Comparison of ENCODE assay signal across 10 cellular contexts in the genomic region with DNA sequence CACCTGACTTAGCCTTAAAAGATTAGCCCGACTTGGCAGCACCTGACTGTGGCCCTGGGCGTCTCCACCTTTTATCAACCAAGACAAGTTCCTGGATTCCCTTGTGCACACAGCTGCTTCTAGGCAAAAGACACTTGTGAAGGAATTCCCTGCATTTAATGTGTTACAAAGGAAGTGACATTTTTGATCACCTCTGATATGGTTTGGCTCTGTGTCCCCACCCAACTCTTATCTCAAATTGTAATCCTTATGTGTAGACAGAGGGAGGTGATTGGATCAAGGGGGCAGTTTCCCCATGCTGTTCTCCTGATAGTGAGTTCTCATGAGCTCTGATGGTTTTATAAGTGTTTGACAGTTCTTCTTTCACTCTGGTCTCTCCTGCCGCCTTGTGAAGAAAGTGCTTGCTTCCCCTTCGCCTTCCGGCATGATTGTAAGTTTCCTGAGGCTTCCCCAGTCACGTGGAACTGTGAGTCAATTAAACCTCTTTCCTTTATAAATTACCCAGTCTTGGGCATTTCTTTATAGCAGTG. TPM values are rescaled to one million over a fixed set of nuclear protein-coding genes. Genes with fewer than 3 reads are reported as not detected.
DNase-seq lines count a peak whose midpoint lies in the region; ATAC-seq and TF ChIP-seq lines count a peak whose summit lies in the region.
"Had no signal": no experiment of that assay in that cellular context is flagged by ENCODE, and none has a peak within 500 bp of the region (broad histone marks: within the 10 kb centered on the region; RNA-seq: fewer than 3 reads in every experiment).

No MANE protein-coding gene starts in this region.

- H3K9me3 Mint-ChIP-seq in MCF 10A (ENCODE audit: unreplicated experiment), result peaks cover 7% of the 10 kb centered on the region

- no peak overlapping the region for H3K4me3 Mint-ChIP-seq in MCF 10A (ENCODE audit: unreplicated experiment)

- no peak overlapping the region for H3K9ac ChIP-seq in mammary epithelial cell (ENCODE audit: insufficient read depth, low read length)

- dilution Hi-C loops in mammary epithelial cell (cut with HindIII; ENCODE audit: low sequenced_read_pairs), result no loop called here

- no peak for DNase-seq in MCF 10A (ENCODE audit: unreplicated experiment)
- DNase-seq in mammary epithelial cell, result no peak
- DNase-seq in RPMI7951 (ENCODE audit: low read depth), result peak; percentile 43
- DNase-seq in esophagus squamous epithelium (lab: John Stamatoyannopoulos, UW), result no peak
- no peak for DNase-seq in suprapubic skin (ENCODE audit: low spot score in 2 of 2)
- DNase-seq in NCI-H774 (lab: John Stamatoyannopoulos, UW), result no peak
- DNase-seq in EL, result no peak
- DNase-seq: BE2C had no signal

- H3K27ac ChIP-seq in mammary epithelial cell (ENCODE audit: insufficient read depth, low read depth, low read length) (no peak overlapping the region), esophagus squamous epithelium (peak overlapping the region; percentile 28 to 77 (median 66)), suprapubic skin (peak overlapping the region; percentile 23)
- H3K27ac ChIP-seq: RWPE1 had no signal

- TF ChIP-seq POLR2A in esophagus squamous epithelium (IDR thresholded peaks at IDR 0.05) (no peak), suprapubic skin (IDR thresholded peaks at IDR 0.05) (no peak)

- in situ Hi-C loops in mammary epithelial cell (cut with MboI; ENCODE audit: low sequenced_read_pairs in 2 of 2), result loop anchor here in 1 of 2 donors (5.0 kb wide), 1 partner anchor 118 kb away; no protein-coding TSS in a partner anchor

- H3K4me3 ChIP-seq in mammary epithelial cell (replicated peaks in 1 of 3; ENCODE audit: insufficient read depth in 1 of 3, low read depth in 2 of 3, low read length in 3 of 3), result no peak overlapping the region
- no peak overlapping the region for H3K4me3 ChIP-seq in esophagus squamous epithelium
- H3K4me3 ChIP-seq in suprapubic skin, result no peak overlapping the region

- no peaks in the 10 kb centered on the region for H3K27me3 Mint-ChIP-seq in MCF 10A (ENCODE audit: insufficient read depth, unreplicated experiment)

- no peak overlapping the region for H2AFZ ChIP-seq in mammary epithelial cell (ENCODE audit: low read depth, low read length)

- peaks cover 57% of the 10 kb centered on the region for H3K4me1 Mint-ChIP-seq in MCF 10A (ENCODE audit: insufficient read depth, unreplicated experiment)

- BruUV-seq in MCF 10A (replicated peaks; lab: Mats Ljungman, UMichigan) (no TSS peak), mammary epithelial cell (replicated peaks; lab: Mats Ljungman, UMichigan) (no TSS peak)

- POLR2A ChIA-PET in MCF 10A (lab: Yijun Ruan, JAX), result interaction anchor here (0.8 to 7.1 kb wide), 13 partner anchors 7 to 439 kb away, joined by 3 to 118 read pairs (median 4); no protein-coding TSS in a partner anchor

- H3K9me3 ChIP-seq in mammary epithelial cell (replicated peaks; ENCODE audit: insufficient read depth, low read length) (peaks cover 3% of the 10 kb centered on the region), esophagus squamous epithelium (no peaks in the 10 kb centered on the region), suprapubic skin (no peaks in the 10 kb centered on the region)
- H3K9me3 ChIP-seq: BE2C had no signal

- no peaks in the 10 kb centered on the region for H4K20me1 ChIP-seq in mammary epithelial cell (ENCODE audit: insufficient read depth, low read length)

- CTCF ChIA-PET in MCF 10A (lab: Yijun Ruan, JAX), result interaction anchor here (0.7 to 1.5 kb wide), 3 partner anchors 88 to 1173 kb away, joined by 3 to 6 read pairs (median 5); no protein-coding TSS in a partner anchor
- CTCF ChIA-PET in mammary epithelial cell (lab: Charles Lee; ENCODE audit: low non-redundant PET), result no interaction called here

- 78% methylated on average over 6 of the region's 6 CpGs for WGBS in mammary epithelial cell (ENCODE audit: low coverage, missing lambda C conversion rate)
- 53 to 54% methylated on average over 6 of the region's 6 CpGs for WGBS in esophagus squamous epithelium, 2 donors
- WGBS in suprapubic skin, result 48% methylated on average over 6 of the region's 6 CpGs

- no peak for ATAC-seq in HG02884 (IDR thresholded peaks at IDR 0.05; ENCODE audit: unreplicated experiment)

- peaks cover 24% of the 10 kb centered on the region for H3K36me3 Mint-ChIP-seq in MCF 10A (ENCODE audit: insufficient read depth, unreplicated experiment)

- no peak for TF ChIP-seq EP300 in suprapubic skin (IDR thresholded peaks at IDR 0.05)

- peaks cover 16% of the 10 kb centered on the region for H3K79me2 ChIP-seq in mammary epithelial cell (ENCODE audit: insufficient read depth, low read length)

- intact Hi-C loops in MCF 10A (cut with micrococcal nuclease) (loop anchor here (5.0 kb wide), 1 partner anchor 42 kb away; no protein-coding TSS in a partner anchor), mammary epithelial cell (cut with micrococcal nuclease) (loop anchor here (5.0 kb wide), 2 partner anchors 103 to 173 kb away; no protein-coding TSS in a partner anchor), esophagus squamous epithelium (cut with DNase I) (loop anchor here (10.0 kb wide), 1 partner anchor 101 kb away; no protein-coding TSS in a partner anchor)

- TF ChIP-seq CTCF in MCF 10A (IDR thresholded peaks at IDR 0.05; ENCODE audit: unreplicated experiment) (no peak), mammary epithelial cell (conservative IDR thresholded peaks at IDR 0.05 in 1 of 2, IDR thresholded peaks at IDR 0.05 in 1 of 2; ENCODE audit: extremely low read depth in 1 of 2, insufficient read depth in 1 of 2, low read depth in 1 of 2, low read length in 2 of 2) (no peak), esophagus squamous epithelium (IDR thresholded peaks at IDR 0.05) (peak in 2 of 6 experiments; percentile 11 to 30), suprapubic skin (IDR thresholded peaks at IDR 0.05) (no peak)

- peak overlapping the region; percentile 93 for H3K27ac Mint-ChIP-seq in MCF 10A (ENCODE audit: low read depth, unreplicated experiment)

- H3K36me3 ChIP-seq in mammary epithelial cell (ENCODE audit: insufficient read depth, low read length) (no peaks in the 10 kb centered on the region), esophagus squamous epithelium (no peaks in the 10 kb centered on the region), suprapubic skin (no peaks in the 10 kb centered on the region)
- H3K36me3 ChIP-seq: BE2C had no signal

- H3K4me1 ChIP-seq in mammary epithelial cell (ENCODE audit: insufficient read depth, low read length), result peaks cover 31% of the 10 kb centered on the region
- H3K4me1 ChIP-seq in esophagus squamous epithelium, result peaks cover 21 to 62% (median 35%) of the 10 kb centered on the region in 3 donors
- peaks cover 48% of the 10 kb centered on the region for H3K4me1 ChIP-seq in suprapubic skin

- H3K27me3 ChIP-seq in mammary epithelial cell (ENCODE audit: insufficient read depth, low read length), result no peaks in the 10 kb centered on the region
- no peaks in the 10 kb centered on the region for H3K27me3 ChIP-seq in esophagus squamous epithelium
- H3K27me3 ChIP-seq in suprapubic skin, result no peaks in the 10 kb centered on the region
- H3K27me3 ChIP-seq: BE2C had no signal

- H3K4me2 ChIP-seq in mammary epithelial cell (ENCODE audit: insufficient read depth, low read depth, low read length), result no peak overlapping the region

RNA-seq across cellular contexts. Expression of gene CPEB4, which starts 2.6 kb away (rescaled TPM):
- total RNA-seq in MCF 10A (2022) (86.7 and 99.0 TPM in 2 replicates), mammary epithelial cell (10 to 100 TPM; 29.1 to 44.5 TPM), esophagus squamous epithelium (10 to 100 TPM; 33.2 to 51.6 (median 44.8) TPM), suprapubic skin (10 to 100 TPM; 45.2 to 70.7 (median 52.5) TPM)
- 12.0 TPM for polyA plus RNA-seq in mammary epithelial cell
- 9.6 TPM for polyA minus RNA-seq in mammary epithelial cell
- 11.2 and 12.5 TPM in 2 replicates for total RNA-seq in RPMI7951 (2014; rRNA removed; shearing (Covaris generic))
